ENCODE assay signal across 11 cellular contexts in the genomic region with DNA sequence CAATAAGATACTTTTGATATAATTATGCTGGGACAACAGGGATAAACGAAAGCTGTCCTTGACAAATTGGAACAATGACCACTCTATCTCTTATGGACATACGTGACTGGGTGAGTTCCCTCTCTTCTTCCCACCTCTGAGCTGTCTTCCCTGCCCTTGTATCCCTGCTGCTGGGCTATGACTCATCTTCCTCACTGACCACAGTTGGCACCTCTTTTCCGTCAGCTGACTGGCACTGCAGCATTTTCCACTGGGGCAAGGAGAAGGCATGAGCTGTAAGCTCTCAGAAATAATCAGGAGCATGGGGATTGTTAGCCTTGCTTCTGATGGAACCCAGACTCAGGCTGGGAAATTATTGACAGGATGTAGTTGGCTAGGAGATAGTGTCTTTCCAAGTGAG. TPM values are rescaled to one million over a fixed set of nuclear protein-coding genes. Genes with fewer than 3 reads are reported as not detected.
DNase-seq lines count a peak whose midpoint lies in the region; ATAC-seq and TF ChIP-seq lines count a peak whose summit lies in the region.
"Had no signal": no experiment of that assay in that cellular context is flagged by ENCODE, and none has a peak within 500 bp of the region (broad histone marks: within the 10 kb centered on the region; RNA-seq: fewer than 3 reads in every experiment).

No MANE protein-coding gene starts in this region.

- no peak overlapping the region for H3K9ac ChIP-seq in fibroblast of lung (ENCODE audit: insufficient read depth, low read length)

- no peak overlapping the region for H2AFZ ChIP-seq in fibroblast of lung (ENCODE audit: low read length)

- no peak overlapping the region for H3K4me3 ChIP-seq in fibroblast of lung (replicated peaks in 1 of 4; ENCODE audit: control extremely low read depth in 1 of 4, insufficient read depth in 1 of 4, low read depth in 3 of 4, low read length in 4 of 4)
- H3K4me3 ChIP-seq: pancreas had no signal

- no peak overlapping the region for H3K4me3 Mint-ChIP-seq in activated CD4-positive, alpha-beta memory T cell treated with anti-CD3 and anti-CD28 coated beads for 36 hours
- H3K4me3 Mint-ChIP-seq: activated naive CD4-positive, alpha-beta T cell treated with anti-CD3 and anti-CD28 coated beads for 36 hours had no signal

- H4K20me1 ChIP-seq in fibroblast of lung (ENCODE audit: control insufficient read depth, extremely low read depth, insufficient read depth, low read length) = no peaks in the 10 kb centered on the region

- H3K27ac ChIP-seq in RWPE1 (peak overlapping the region; percentile 35; the same call in 1 of the 2 replicates), fibroblast of lung (ENCODE audit: insufficient read depth, low read length) (no peak overlapping the region)
- H3K27ac ChIP-seq: pancreas had no signal

- POLR2A ChIA-PET in RWPE1 (lab: Yijun Ruan, JAX; ENCODE audit: low non-redundant PET) = interaction anchor here (0.6 kb wide), 2 partner anchors 122 to 417 kb away, joined by 3 read pairs; no protein-coding TSS in a partner anchor
- POLR2A ChIA-PET in activated CD4-positive, alpha-beta memory T cell treated with anti-CD3 and anti-CD28 coated beads for 36 hours (lab: Charles Lee) = no interaction called here

- no peaks in the 10 kb centered on the region for H3K36me3 Mint-ChIP-seq in activated CD4-positive, alpha-beta memory T cell treated with anti-CD3 and anti-CD28 coated beads for 36 hours

- intact Hi-C loops in activated CD4-positive, alpha-beta memory T cell treated with anti-CD3 and anti-CD28 coated beads for 36 hours (cut with micrococcal nuclease) = no loop called here

- no peak for ATAC-seq in GM19455 (IDR thresholded peaks at IDR 0.05; ENCODE audit: unreplicated experiment)

- H3K27ac Mint-ChIP-seq in activated CD4-positive, alpha-beta memory T cell treated with anti-CD3 and anti-CD28 coated beads for 36 hours = no peak overlapping the region
- H3K27ac Mint-ChIP-seq: activated naive CD4-positive, alpha-beta T cell treated with anti-CD3 and anti-CD28 coated beads for 36 hours had no signal

- H3K27me3 ChIP-seq in fibroblast of lung (ENCODE audit: control insufficient read depth, insufficient read depth, low read length) = no peaks in the 10 kb centered on the region
- H3K27me3 ChIP-seq: pancreas had no signal

- peaks cover 8% of the 10 kb centered on the region for H3K27me3 Mint-ChIP-seq in activated CD4-positive, alpha-beta memory T cell treated with anti-CD3 and anti-CD28 coated beads for 36 hours

- no peaks in the 10 kb centered on the region for H3K9me3 Mint-ChIP-seq in activated CD4-positive, alpha-beta memory T cell treated with anti-CD3 and anti-CD28 coated beads for 36 hours
- H3K9me3 Mint-ChIP-seq: activated naive CD4-positive, alpha-beta T cell treated with anti-CD3 and anti-CD28 coated beads for 36 hours had no signal

- H3K79me2 ChIP-seq in fibroblast of lung (ENCODE audit: control insufficient read depth, insufficient read depth, low read length) = no peaks in the 10 kb centered on the region

- peak; percentile 87 for DNase-seq in ELR (ENCODE audit: low read depth)
- peak; percentile 92 for DNase-seq in RWPE1 (ENCODE audit: low spot score)
- peak; percentile 69 to 79 for DNase-seq in fibroblast of lung (ENCODE audit: low read depth in 2 of 2)
- peak; percentile 52 for DNase-seq in pons (ENCODE audit: low spot score)
- no peak for DNase-seq in activated CD4-positive, alpha-beta memory T cell treated with anti-CD3 and anti-CD28 coated beads for 36 hours
- no peak for DNase-seq in GM13976 (ENCODE audit: low spot score)
- no peak for DNase-seq in activated CD4-positive, alpha-beta T cell treated with anti-CD3 and anti-CD28 coated beads, Interleukin-2, amount 50 U/mL, for 1 hour
- DNase-seq: activated naive CD4-positive, alpha-beta T cell treated with anti-CD3 and anti-CD28 coated beads for 36 hours; NCI-H187; pancreas had no signal

- H3K36me3 ChIP-seq in fibroblast of lung (ENCODE audit: control insufficient read depth, insufficient read depth, low read length) = no peaks in the 10 kb centered on the region
- H3K36me3 ChIP-seq: pancreas had no signal

- no peaks in the 10 kb centered on the region for H3K9me3 ChIP-seq in fibroblast of lung (ENCODE audit: control insufficient read depth, insufficient read depth, low read depth, low read length)
- H3K9me3 ChIP-seq: pancreas had no signal

- in situ Hi-C loops in GM13976 (cut with MboI; ENCODE audit: low sequenced_read_pairs, unreplicated experiment) = no loop called here

- H3K4me2 ChIP-seq in fibroblast of lung (ENCODE audit: extremely low read depth, insufficient read depth, low read length) = no peak overlapping the region

- no peak for TF ChIP-seq CTCF in RWPE1 (conservative IDR thresholded peaks at IDR 0.05; ENCODE audit: low read depth)
- no peak for TF ChIP-seq CTCF in fibroblast of lung (conservative IDR thresholded peaks at IDR 0.05 in 1 of 2, IDR thresholded peaks at IDR 0.05 in 1 of 2; ENCODE audit: low read depth in 1 of 2, low read length in 2 of 2)
- no peak for TF ChIP-seq CTCF in GM13976 (IDR thresholded peaks at IDR 0.05; ENCODE audit: borderline replicate concordance, control extremely low read depth, extremely low read depth, insufficient read depth, missing control alignments)

- H3K4me1 ChIP-seq in fibroblast of lung (ENCODE audit: control insufficient read depth, extremely low read depth, insufficient read depth, low read length) = no peaks in the 10 kb centered on the region
- H3K4me1 ChIP-seq: pancreas had no signal

- H3K4me1 Mint-ChIP-seq in activated CD4-positive, alpha-beta memory T cell treated with anti-CD3 and anti-CD28 coated beads for 36 hours (ENCODE audit: low read depth) = peaks cover 2% of the 10 kb centered on the region

- CTCF ChIA-PET in RWPE1 (lab: Yijun Ruan, JAX) = no interaction called here
- CTCF ChIA-PET in activated CD4-positive, alpha-beta memory T cell treated with anti-CD3 and anti-CD28 coated beads for 36 hours (lab: Charles Lee) = interaction anchor here (0.5 to 0.6 kb wide), 2 partner anchors 99 to 339 kb away, joined by 3 read pairs; no protein-coding TSS in a partner anchor

RNA-seq across cellular contexts. Expression of a gene that starts 48.7 kb away (rescaled TPM):
- not detected in 2 replicates for total RNA-seq in fibroblast of lung
- polyA plus RNA-seq in fibroblast of lung = not detected in 2 replicates
- not detected in 2 replicates for polyA plus RNA-seq in fibroblast of lung (2012)
- not detected in 2 replicates for polyA minus RNA-seq in fibroblast of lung (ENCODE audit: low replicate concordance)
- total RNA-seq in activated CD4-positive, alpha-beta memory T cell treated with anti-CD3 and anti-CD28 coated beads for 36 hours = not detected
- total RNA-seq: activated naive CD4-positive, alpha-beta T cell treated with anti-CD3 and anti-CD28 coated beads for 36 hours had no signal

Comparison
In these comparisons a context has a peak if more than half of its experiments do, and no peak if none do; other contexts are left out.
1. DNase-seq: peak in ELR (single experiment), RWPE1 (single experiment), fibroblast of lung (2 of 2) and pons (single experiment); none in activated CD4-positive, alpha-beta memory T cell treated with anti-CD3 and anti-CD28 coated beads for 36 hours (single experiment), GM13976 (single experiment) and activated CD4-positive, alpha-beta T cell treated with anti-CD3 and anti-CD28 coated beads, Interleukin-2, amount 50 U/mL, for 1 hour (single experiment).